ENCODE assay signal across 21 cellular contexts in genomic region chr9:4567601-4568000, GRCh38.
"Had no signal": no experiment of that assay in that cellular context is flagged by ENCODE, and none has a peak within 500 bp of the region (broad histone marks: within the 10 kb centered on the region; RNA-seq: fewer than 3 reads in every experiment).

No MANE protein-coding gene starts in this region.

- H3K27me3 ChIP-seq: heart left ventricle, pancreas, spleen, testis, tibial nerve, upper lobe of right lung, vagina had no signal

- DNase-seq: cortex of kidney; effector memory CD8-positive, alpha-beta T cell; heart left ventricle; left colon; left ventricle myocardium superior; mesendoderm; naive B cell; occipital lobe; pancreas; spleen; stimulated activated CD4-positive, alpha-beta T cell treated with anti-CD3 and anti-CD28 coated beads, Interleukin-15, amount 100 ng/mL, for 24 hours; stimulated activated CD4-positive, alpha-beta T cell treated with anti-CD3 and anti-CD28 coated beads, Interleukin-1b, Interleukin-23, amount 100 ng/mL, for 48 hours; stimulated activated CD4-positive, alpha-beta T cell treated with anti-CD3 and anti-CD28 coated beads, Interleukin-4, amount 100 ng/mL, for 24 hours; testis; upper lobe of right lung had no signal

- H3K36me3 ChIP-seq: pancreas, spleen, tibial nerve, upper lobe of right lung, vagina had no signal

- H3K4me1 ChIP-seq: heart left ventricle, pancreas, spleen, testis, upper lobe of right lung, vagina had no signal

- H3K9me3 ChIP-seq: heart left ventricle, pancreas, spleen, testis, tibial nerve, upper lobe of right lung, vagina had no signal

- H3K4me3 ChIP-seq: heart left ventricle, lung, pancreas, spleen, testis, tibial nerve, upper lobe of right lung, vagina had no signal

- ATAC-seq: effector memory CD8-positive, alpha-beta T cell; heart left ventricle; left colon; left ventricle myocardium superior; pancreas; sciatic nerve; stimulated activated memory B cell treated with anti-CD40 and anti-IgM and Interleukin-4, amounts not matched to agents 10 μg/mL and 1 μg/mL and 100 μg/mL, for 72 hours; upper lobe of right lung had no signal

- FAIRE-seq: frontal cortex, pancreas had no signal

- H3K27ac ChIP-seq: heart left ventricle, pancreas, spleen, tibial nerve, upper lobe of right lung, vagina had no signal
